In the genomic region with DNA sequence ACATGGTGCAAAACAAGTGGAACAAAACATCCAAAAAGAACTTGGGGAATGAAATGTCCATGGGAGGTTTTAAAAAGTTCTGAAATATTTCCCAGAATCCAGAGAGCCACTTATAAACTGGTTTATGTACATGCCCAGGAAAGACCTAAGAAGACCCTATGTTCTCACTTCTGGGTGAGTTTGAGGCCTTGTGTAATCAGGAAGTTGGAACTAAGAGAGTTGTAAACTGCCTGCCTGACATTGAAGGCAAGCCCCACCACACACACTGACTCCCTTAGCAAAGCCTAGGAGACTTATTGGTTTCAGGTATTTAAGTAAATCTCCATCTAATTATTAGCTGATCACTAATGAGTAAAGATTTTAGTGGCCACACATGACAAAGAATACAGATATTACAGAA, we compare ENCODE assay signal across 18 cellular contexts.
DNase-seq lines count a peak whose midpoint lies in the region; ATAC-seq, FAIRE-seq and TF ChIP-seq lines count a peak whose summit lies in the region.
"Had no signal": no experiment of that assay in that cellular context is flagged by ENCODE, and none has a peak within 500 bp of the region (broad histone marks: within the 10 kb centered on the region; RNA-seq: fewer than 3 reads in every experiment).

No MANE protein-coding gene starts in this region.

- no peak overlapping the region for H3K9ac ChIP-seq in HepG2 (ENCODE audit: insufficient read depth, low read depth, low read length)
- H3K9ac ChIP-seq: BLaER1, GM23248 had no signal

- no peaks in the 10 kb centered on the region for H3K36me3 ChIP-seq in osteoblast (ENCODE audit: insufficient read depth, low read length)
- H3K36me3 ChIP-seq in HepG2 (replicated peaks in 1 of 2; ENCODE audit: control insufficient read depth in 1 of 2, insufficient read depth in 2 of 2, low read length in 2 of 2), result no peaks in the 10 kb centered on the region
- H3K36me3 ChIP-seq: BLaER1, HAP-1 had no signal

- H3K27ac ChIP-seq in osteoblast (ENCODE audit: low read depth, low read length) (no peak overlapping the region), HepG2 (ENCODE audit: extremely low read length, insufficient read depth, low read length) (no peak overlapping the region)
- H3K27ac ChIP-seq: 22Rv1, A549, BLaER1, GM23248 had no signal

- H3K4me3 ChIP-seq in choroid plexus epithelial cell (ENCODE audit: low read depth, low read length) (no peak overlapping the region), osteoblast (ENCODE audit: insufficient read depth, low read length) (no peak overlapping the region), HepG2 (replicated peaks in 1 of 3; ENCODE audit: insufficient read depth in 1 of 3, low read depth in 2 of 3, low read length in 3 of 3) (no peak overlapping the region)
- H3K4me3 ChIP-seq: A549, BLaER1, GM23248, HAP-1 had no signal

- FAIRE-seq in HepG2 (lab: Jason Lieb, UNC), result no peak
- FAIRE-seq: A549, GM12892, GM18507 had no signal

- no TSS peak for BruUV-seq in HepG2 (replicated peaks; lab: Mats Ljungman, UMichigan)

- peak; percentile 27 for ATAC-seq in left ventricle myocardium superior
- ATAC-seq in Right ventricle myocardium inferior, result no peak
- ATAC-seq in HepG2, result no peak
- no peak for ATAC-seq in HG03025 (IDR thresholded peaks at IDR 0.05; ENCODE audit: low FRiP score, unreplicated experiment)
- ATAC-seq: A549 had no signal

- POLR2A ChIA-PET in HepG2 (lab: Yijun Ruan, JAX), result no interaction called here

- DNase-seq in left ventricle myocardium superior (no peak), Right ventricle myocardium inferior (ENCODE audit: missing footprints) (no peak), choroid plexus epithelial cell (ENCODE audit: low read depth) (peak; percentile 59), osteoblast (ENCODE audit: insufficient read length, low spot score, missing footprints) (no peak), LoVo (ENCODE audit: low spot score) (no peak), HepG2 (ENCODE audit: low spot score) (no peak)
- DNase-seq: CD4-positive, alpha-beta memory T cell; DMS153; DMS79; GDM1; GM23248 had no signal

- H3K9me3 ChIP-seq in osteoblast (ENCODE audit: low read depth, low read length), result no peaks in the 10 kb centered on the region
- H3K9me3 ChIP-seq in HepG2 (ENCODE audit: low read length), result no peaks in the 10 kb centered on the region
- H3K9me3 ChIP-seq: BLaER1, HAP-1 had no signal

- TF ChIP-seq EP300 in HepG2 (IDR thresholded peaks at IDR 0.05; ENCODE audit: low read depth in 2 of 2, low read length in 2 of 2), result no peak
- no peak for TF ChIP-seq EP300 in HepG2 (CRISPR knock-in tag; IDR thresholded peaks at IDR 0.05; ENCODE audit: borderline replicate concordance)

- peak overlapping the region; percentile 6 for H2AFZ ChIP-seq in osteoblast (ENCODE audit: low read length)
- H2AFZ ChIP-seq in HepG2 (ENCODE audit: low read length), result no peak overlapping the region
- H2AFZ ChIP-seq: GM23248 had no signal

- TF ChIP-seq RAD21 in HepG2 (CRISPR knock-in tag; IDR thresholded peaks at IDR 0.05), result no peak

- H3K4me2 ChIP-seq in osteoblast (ENCODE audit: insufficient read depth, low read length) (no peak overlapping the region), HepG2 (ENCODE audit: low read depth, low read length) (no peak overlapping the region)
- H3K4me2 ChIP-seq: A549, BLaER1 had no signal

- TF ChIP-seq CTCF in choroid plexus epithelial cell (conservative IDR thresholded peaks at IDR 0.05; ENCODE audit: low read depth, low read length), result no peak
- no peak for TF ChIP-seq CTCF in osteoblast (IDR thresholded peaks at IDR 0.05; ENCODE audit: extremely low read depth, low read depth, low read length)
- no peak for TF ChIP-seq CTCF in HepG2 (CRISPR knock-in tag; IDR thresholded peaks at IDR 0.05)

- H3K4me1 ChIP-seq in osteoblast (ENCODE audit: insufficient read depth, low read length), result no peaks in the 10 kb centered on the region
- H3K4me1 ChIP-seq in HepG2 (ENCODE audit: insufficient read depth, low read length), result no peaks in the 10 kb centered on the region
- H3K4me1 ChIP-seq: A549, BLaER1, HAP-1 had no signal

- H4K20me1 ChIP-seq in osteoblast (ENCODE audit: insufficient read depth, low read length) (no peaks in the 10 kb centered on the region), HepG2 (ENCODE audit: insufficient read depth, low read length) (no peaks in the 10 kb centered on the region)
- H4K20me1 ChIP-seq: BLaER1 had no signal

- no peaks in the 10 kb centered on the region for H3K79me2 ChIP-seq in osteoblast (ENCODE audit: insufficient read depth, low read length)
- H3K79me2 ChIP-seq in HepG2 (ENCODE audit: insufficient read depth, low read length), result no peaks in the 10 kb centered on the region

- no peak for TF ChIP-seq POLR2A in HepG2 (IDR thresholded peaks at IDR 0.05; ENCODE audit: insufficient read depth in 1 of 2, low read depth in 2 of 2, low read length in 2 of 2)

- intact Hi-C loops in left ventricle myocardium superior (cut with micrococcal nuclease), result no loop called here
- intact Hi-C loops in Right ventricle myocardium inferior (cut with DNase I), result loop anchor here (5.0 kb wide), 1 partner anchor 139 kb away; no protein-coding TSS in a partner anchor
- intact Hi-C loops in HepG2 (cut with micrococcal nuclease; ENCODE audit: unreplicated experiment), result no loop called here

- H3K27me3 ChIP-seq in osteoblast (ENCODE audit: insufficient read depth, low read length) (no peaks in the 10 kb centered on the region), HepG2 (ENCODE audit: control insufficient read depth in 1 of 2, insufficient read depth in 2 of 2, low read length in 2 of 2) (no peaks in the 10 kb centered on the region)
- H3K27me3 ChIP-seq: BLaER1 had no signal

- in situ Hi-C loops in HepG2 (cut with HindIII; ENCODE audit: extremely low pct_ligation_motif_present, low pct_unique_long_range_greater_than_20kb), result no loop called here

- CTCF ChIA-PET in HepG2 (lab: Yijun Ruan, JAX; ENCODE audit: low intra/inter-chr PET ratio, low total read pairs), result no interaction called here

TF ChIP-seq in HepG2, 621 proteins besides CTCF, POLR2A, EP300 and RAD21:
- TF ChIP-seq HMGXB3 (CRISPR knock-in tag; IDR thresholded peaks at IDR 0.05; ENCODE audit: borderline replicate concordance), result no peak
- TF ChIP-seq, protein P1, sequence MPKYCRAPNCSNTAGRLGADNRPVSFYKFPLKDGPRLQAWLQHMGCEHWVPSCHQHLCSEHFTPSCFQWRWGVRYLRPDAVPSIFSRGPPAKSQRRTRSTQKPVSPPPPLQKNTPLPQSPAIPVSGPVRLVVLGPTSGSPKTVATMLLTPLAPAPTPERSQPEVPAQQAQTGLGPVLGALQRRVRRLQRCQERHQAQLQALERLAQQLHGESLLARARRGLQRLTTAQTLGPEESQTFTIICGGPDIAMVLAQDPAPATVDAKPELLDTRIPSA (CRISPR knock-in tag; IDR thresholded peaks at IDR 0.05; ENCODE audit: borderline replicate concordance), result no peak
